Comparison of ENCODE assay signal across 24 cellular contexts in the genomic region with DNA sequence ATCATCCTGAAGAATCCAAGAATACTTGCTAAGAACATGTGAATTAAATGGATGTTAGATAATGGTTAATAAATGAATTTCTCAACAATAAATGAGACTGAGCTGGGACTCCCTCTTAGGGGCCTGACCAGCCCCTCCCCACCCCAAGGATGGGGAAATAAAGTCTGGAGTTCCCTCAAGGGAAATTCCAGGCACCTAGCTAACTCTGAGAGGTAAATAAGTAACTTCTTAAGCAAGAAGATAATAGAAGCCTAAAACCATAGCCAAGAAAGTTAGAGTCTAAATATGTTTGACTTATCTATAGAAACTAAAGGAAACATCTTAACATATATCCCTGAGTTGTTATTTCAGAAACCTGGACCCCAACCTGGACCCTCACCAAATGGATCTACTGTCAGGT.
"Had no signal": no experiment of that assay in that cellular context is flagged by ENCODE, and none has a peak within 500 bp of the region (broad histone marks: within the 10 kb centered on the region; RNA-seq: fewer than 3 reads in every experiment).

No MANE protein-coding gene starts in this region.

- DNase-seq: left colon; left lung; lower lobe of right lung; mammary epithelial cell; mesendoderm; naive B cell; natural killer cell; nephron progenitor cell; occipital lobe; psoas muscle; right lobe of liver; stimulated activated CD4-positive, alpha-beta T cell treated with anti-CD3 and anti-CD28 coated beads, Interleukin-1b, Interleukin-23, amount 100 ng/mL, for 48 hours; stimulated activated CD4-positive, alpha-beta T cell treated with anti-CD3 and anti-CD28 coated beads, Interleukin-2, amount 100 ng/mL, for 48 hours; stimulated activated CD4-positive, alpha-beta T cell treated with anti-CD3 and anti-CD28 coated beads, Interleukin-4, amount 100 ng/mL, for 4 hours; stimulated activated CD8-positive, alpha-beta memory T cell treated with anti-CD3 and anti-CD28 coated beads, Interleukin-4, amount 100 ng/mL, for 48 hours; stimulated activated naive CD4-positive, alpha-beta T cell treated with Interleukin-2 at 50 U/mL for 16 hours; stimulated activated naive CD8-positive, alpha-beta T cell treated with anti-CD3 and anti-CD28 coated beads, Interleukin-15, amount 100 ng/mL, for 72 hours; substantia nigra; uterus had no signal

- H3K4me3 ChIP-seq: left lung, lower lobe of right lung, neural progenitor cell, psoas muscle, right atrium auricular region, right lobe of liver, smooth muscle cell, tibial nerve, uterus had no signal

- ATAC-seq: left colon; left lung; lower lobe of right lung; natural killer cell; psoas muscle; right lobe of liver; stimulated activated memory B cell treated with anti-CD40 and anti-IgM and Interleukin-4, amounts not matched to agents 10 μg/mL and 1 μg/mL and 100 μg/mL, for 72 hours; stimulated activated naive CD8-positive, alpha-beta T cell treated with anti-CD3 and anti-CD28 coated beads, Interleukin-15, amount 100 ng/mL, for 72 hours had no signal
